Comparison of ENCODE assay signal across 9 cellular contexts in the genomic region with DNA sequence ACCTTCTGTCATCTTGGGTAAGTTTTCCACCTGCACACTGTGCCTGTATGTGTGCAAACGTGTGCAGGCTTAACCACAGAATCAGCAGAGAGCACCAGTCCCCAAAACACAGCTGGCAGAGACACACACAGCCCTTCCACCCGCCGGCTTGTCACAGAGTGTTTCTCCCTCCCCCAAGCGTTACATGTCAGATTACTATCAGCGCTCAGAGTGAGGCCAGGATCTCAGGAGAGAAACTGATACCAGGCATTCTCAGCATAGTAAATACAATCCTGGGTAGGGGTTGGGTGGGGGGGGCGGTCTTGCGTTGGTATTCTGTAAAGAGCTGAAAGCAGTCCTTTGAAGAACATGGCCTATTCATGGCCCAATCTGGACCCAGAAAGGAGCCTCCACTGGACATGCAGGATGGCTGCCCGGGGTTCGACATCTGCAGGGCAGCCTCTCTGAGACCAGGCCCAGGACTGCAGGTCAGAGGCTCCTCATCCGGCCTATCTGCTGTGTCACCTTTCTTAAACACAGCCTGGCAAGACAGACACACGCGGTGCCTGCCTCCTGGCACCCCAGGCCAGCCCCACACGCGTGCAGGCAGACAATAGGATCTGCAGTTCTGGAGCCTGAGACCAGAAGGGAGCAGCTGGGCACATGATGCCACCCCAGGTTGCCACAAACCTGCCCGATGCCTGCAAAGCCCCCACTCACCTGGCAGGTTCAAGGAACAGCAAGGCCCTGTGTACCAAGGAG. TPM values are rescaled to one million over a fixed set of nuclear protein-coding genes. Genes with fewer than 3 reads are reported as not detected.
DNase-seq lines count a peak whose midpoint lies in the region; ATAC-seq and TF ChIP-seq lines count a peak whose summit lies in the region.
"Had no signal": no experiment of that assay in that cellular context is flagged by ENCODE, and none has a peak within 500 bp of the region (broad histone marks: within the 10 kb centered on the region; RNA-seq: fewer than 3 reads in every experiment).

No MANE protein-coding gene starts in this region.

- peak overlapping the region; percentile 64 to 68 for H3K4me3 ChIP-seq in uterus

- no peaks in the 10 kb centered on the region for H3K9me3 ChIP-seq in uterus

- H3K27me3 ChIP-seq in uterus, result no peaks in the 10 kb centered on the region

- peaks cover 0 to 28% of the 10 kb centered on the region in 2 donors for H3K4me1 ChIP-seq in uterus

- no peak for TF ChIP-seq CTCF in uterus (IDR thresholded peaks at IDR 0.05)

- ATAC-seq in Right ventricle myocardium inferior (no peak), left ventricle myocardium superior (no peak), GM21825 (IDR thresholded peaks at IDR 0.05; ENCODE audit: unreplicated experiment) (no peak), HG03045 (IDR thresholded peaks at IDR 0.05; ENCODE audit: unreplicated experiment) (no peak)

- TF ChIP-seq POLR2A in uterus (IDR thresholded peaks at IDR 0.05), result no peak

- intact Hi-C loops in Right ventricle myocardium inferior (cut with DNase I) (no loop called here), left ventricle myocardium superior (cut with micrococcal nuclease) (no loop called here), uterus (cut with DNase I; ENCODE audit: low total_unique reads) (no loop called here)

- DNase-seq in Right ventricle myocardium inferior (ENCODE audit: missing footprints), result peak; percentile 54
- DNase-seq in left ventricle myocardium superior, result no peak
- peak in 15 of 61 donors; percentile 17 to 57 (median 41) for DNase-seq in caudate nucleus (lab: John Stamatoyannopoulos, UW)
- peak; percentile 31 for DNase-seq in midbrain (lab: John Stamatoyannopoulos, UW)
- DNase-seq in uterus, result no peak
- no peak for DNase-seq in GM19238 (ENCODE audit: insufficient read length, low spot score)

- no peaks in the 10 kb centered on the region for H3K36me3 ChIP-seq in uterus

- H3K27ac ChIP-seq in caudate nucleus (ENCODE audit: low read depth, low read length) (peak overlapping the region; percentile 48), uterus (peak overlapping the region; percentile 65 to 80)

RNA-seq across cellular contexts. Expression of gene OSBPL5, which starts 1.7 kb away (rescaled TPM):
- total RNA-seq in Right ventricle myocardium inferior, result 18.4 TPM
- 15.9 TPM for total RNA-seq in left ventricle myocardium superior
- 10 to 100 TPM; 24.7 to 83.3 (median 48.2) TPM for total RNA-seq in uterus

RNA-seq across cellular contexts. Expression of gene MRGPRG, which starts 55.2 kb away (rescaled TPM):
- not detected for total RNA-seq in Right ventricle myocardium inferior
- total RNA-seq in left ventricle myocardium superior, result not detected
- not detected for total RNA-seq in uterus
- total RNA-seq: LHCN-M2 had no signal

Comparison
In these comparisons a context has a peak if more than half of its experiments do, and no peak if none do; other contexts are left out.
1. DNase-seq: peak in Right ventricle myocardium inferior (single experiment) and midbrain (single experiment); none in left ventricle myocardium superior (single experiment), uterus (0 of 2) and GM19238 (single experiment).